ENCODE assay signal across 24 cellular contexts in genomic region chr6:146267447-146267846, GRCh38.
"Had no signal": no experiment of that assay in that cellular context is flagged by ENCODE, and none has a peak within 500 bp of the region (broad histone marks: within the 10 kb centered on the region; RNA-seq: fewer than 3 reads in every experiment).

No MANE protein-coding gene starts in this region.

- H3K4me2 ChIP-seq: hepatocyte had no signal

- ATAC-seq: effector memory CD8-positive, alpha-beta T cell; esophagus mucosa; foreskin keratinocyte; gastrocnemius medialis; gastroesophageal sphincter; heart left ventricle; heart right ventricle had no signal

- H3K36me3 ChIP-seq: colonic mucosa, esophagus muscularis mucosa, esophagus squamous epithelium, gastrocnemius medialis, gastroesophageal sphincter, heart left ventricle, heart right ventricle had no signal

- H2AFZ ChIP-seq: hepatocyte had no signal

- H3K79me2 ChIP-seq: hepatocyte had no signal

- H3K27ac ChIP-seq: colonic mucosa, coronary artery, dorsolateral prefrontal cortex, epithelial cell of prostate, esophagus muscularis mucosa, esophagus squamous epithelium, foreskin keratinocyte, gastrocnemius medialis, gastroesophageal sphincter, heart left ventricle, heart right ventricle, hepatocyte had no signal

- H3K27me3 ChIP-seq: colonic mucosa, dorsolateral prefrontal cortex, esophagus muscularis mucosa, esophagus squamous epithelium, foreskin keratinocyte, gastrocnemius medialis, gastroesophageal sphincter, heart left ventricle, heart right ventricle, hepatocyte had no signal

- DNase-seq: colonic mucosa; dermis blood vessel endothelial cell; dorsolateral prefrontal cortex; effector CD4-positive, alpha-beta T cell; effector CD8-positive, alpha-beta T cell; effector memory CD4-positive, alpha-beta T cell; effector memory CD8-positive, alpha-beta T cell; endodermal cell; erythroblast; esophagus squamous epithelium; foreskin fibroblast; foreskin keratinocyte; foreskin melanocyte; gastrocnemius medialis; glutamatergic neuron; head of caudate nucleus; heart left ventricle; heart right ventricle had no signal

- H3K9me3 ChIP-seq: colonic mucosa, esophagus muscularis mucosa, esophagus squamous epithelium, gastrocnemius medialis, gastroesophageal sphincter had no signal

- H3K4me1 ChIP-seq: colonic mucosa, esophagus muscularis mucosa, esophagus squamous epithelium, foreskin keratinocyte, gastrocnemius medialis, gastroesophageal sphincter, heart left ventricle, heart right ventricle had no signal

- H3K4me3 ChIP-seq: colonic mucosa, coronary artery, dorsolateral prefrontal cortex, esophagus muscularis mucosa, esophagus squamous epithelium, gastrocnemius medialis, gastroesophageal sphincter, heart left ventricle, heart right ventricle, hepatocyte had no signal
